Comparison of ENCODE assay signal across 22 cellular contexts in the genomic region with DNA sequence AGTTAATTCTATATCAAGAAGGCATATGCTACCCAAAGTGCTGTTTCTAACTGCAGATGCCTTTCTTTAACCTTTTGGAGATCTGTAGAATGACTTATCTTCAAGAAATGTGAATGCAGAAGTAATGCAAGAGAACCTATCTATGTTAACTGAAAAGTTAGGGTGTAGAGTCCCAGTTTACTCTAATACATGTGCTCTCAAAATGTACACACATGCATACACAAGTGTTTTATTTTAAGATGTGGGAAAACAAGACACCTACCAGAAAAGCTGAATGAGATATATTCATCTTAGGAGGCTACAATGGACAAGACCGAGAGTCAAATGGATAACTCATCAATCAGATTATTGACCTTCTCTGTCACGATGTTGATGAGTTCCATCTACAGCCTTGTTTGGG.
"Had no signal": no experiment of that assay in that cellular context is flagged by ENCODE, and none has a peak within 500 bp of the region (broad histone marks: within the 10 kb centered on the region; RNA-seq: fewer than 3 reads in every experiment).

No MANE protein-coding gene starts in this region.

- H3K4me3 ChIP-seq: K562 had no signal

- H3K9me3 ChIP-seq: SK-N-SH had no signal

- DNase-seq: Kasumi-1, MV-4-11, NCI-H1048, NCI-H1105, NCI-H1417, NCI-H1436 treated with DMSO at 0.1 percent for 48 hours, NCI-H1694, NCI-H187 treated with DMSO at 0.1 percent for 48 hours, NCI-H2029 treated with DMSO at 0.1 percent for 48 hours, NCI-H226, NCI-H446, NCI-H510A, NCI-H69, NCI-H774, PC-3, SHP77, SK-N-SH had no signal

- H3K4me3 Mint-ChIP-seq: IgD-negative memory B cell had no signal

- H3K27ac ChIP-seq: KMS-11, RWPE1 had no signal

- ATAC-seq: K562, Panc1, PC-3 had no signal

- H3K9me3 Mint-ChIP-seq: IgD-negative memory B cell had no signal

- H3K27ac Mint-ChIP-seq: IgD-negative memory B cell had no signal
